Comparison of ENCODE assay signal across 20 cellular contexts in the genomic region with DNA sequence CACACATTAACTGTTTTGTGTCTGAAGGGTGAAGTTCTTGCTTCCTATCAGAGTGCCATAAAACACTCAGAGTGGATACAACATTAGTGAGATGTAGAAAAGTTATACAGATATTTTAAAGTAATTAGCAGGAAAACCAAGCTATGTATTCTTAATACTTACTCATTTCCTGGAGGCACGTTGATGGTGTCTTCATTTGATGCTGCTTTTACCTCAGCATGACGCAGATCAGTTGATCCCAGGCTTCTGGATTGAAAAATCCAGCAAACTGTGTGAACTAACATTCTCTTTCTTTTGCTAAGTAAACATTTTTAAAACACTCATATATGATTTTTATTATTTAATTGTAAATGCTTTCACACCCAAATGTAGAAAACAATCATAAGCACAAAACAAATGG.
DNase-seq lines count a peak whose midpoint lies in the region; ATAC-seq and TF ChIP-seq lines count a peak whose summit lies in the region.
"Had no signal": no experiment of that assay in that cellular context is flagged by ENCODE, and none has a peak within 500 bp of the region (broad histone marks: within the 10 kb centered on the region; RNA-seq: fewer than 3 reads in every experiment).

No MANE protein-coding gene starts in this region.

- peak overlapping the region in 2 of 3 experiments; percentile 16 to 47 for H3K27ac Mint-ChIP-seq in nephron
- H3K27ac Mint-ChIP-seq: CD8-positive, alpha-beta T cell; GM23338; HFFc6; IgD-negative memory B cell had no signal

- no peak overlapping the region for H3K4me3 Mint-ChIP-seq in nephron
- H3K4me3 Mint-ChIP-seq: CD8-positive, alpha-beta T cell; GM23338; HFFc6; IgD-negative memory B cell had no signal

- no peak for TF ChIP-seq CTCF in nephron (IDR thresholded peaks at IDR 0.05; ENCODE audit: unreplicated experiment in 3 of 3)
- TF ChIP-seq CTCF in mucosa of descending colon (IDR thresholded peaks at IDR 0.05): no peak

- H3K4me3 ChIP-seq in ACC112 (ENCODE audit: low read depth, low read length): no peak overlapping the region
- no peak overlapping the region for H3K4me3 ChIP-seq in mucosa of descending colon
- H3K4me3 ChIP-seq: A549; BLaER1 treated with 17β-estradiol and CSF1 and Interleukin-3, amounts not matched to agents 10 nM and 100 nM; GM23338 had no signal

- ATAC-seq in mucosa of descending colon (no peak), HG03521 (IDR thresholded peaks at IDR 0.05; ENCODE audit: unreplicated experiment) (no peak)
- ATAC-seq: A549; CD8-positive, alpha-beta T cell; GM23338; HCT116; HepG2 had no signal

- H3K27ac ChIP-seq in ACC112 (ENCODE audit: low read depth, low read length): no peak overlapping the region
- H3K27ac ChIP-seq: 22Rv1; A549; BLaER1 treated with 17β-estradiol and CSF1 and Interleukin-3, amounts not matched to agents 10 nM and 100 nM had no signal

- H3K27me3 ChIP-seq in ACC112 (ENCODE audit: insufficient read depth, low read length): no peaks in the 10 kb centered on the region
- H3K27me3 ChIP-seq: BLaER1 treated with 17β-estradiol and CSF1 and Interleukin-3, amounts not matched to agents 10 nM and 100 nM had no signal

- intact Hi-C loops in mucosa of descending colon (cut with DNase I, micrococcal nuclease): no loop called here

- H3K4me1 ChIP-seq in ACC112 (ENCODE audit: control insufficient read depth, insufficient read depth, low read length, unreplicated experiment) (no peaks in the 10 kb centered on the region), mucosa of descending colon (ENCODE audit: low read depth) (no peaks in the 10 kb centered on the region)
- H3K4me1 ChIP-seq: A549; BLaER1 treated with 17β-estradiol and CSF1 and Interleukin-3, amounts not matched to agents 10 nM and 100 nM had no signal

- no peaks in the 10 kb centered on the region for H3K36me3 Mint-ChIP-seq in nephron (ENCODE audit: low read depth)
- H3K36me3 Mint-ChIP-seq: CD8-positive, alpha-beta T cell; IgD-negative memory B cell had no signal

- peaks cover 19% of the 10 kb centered on the region for H3K4me1 Mint-ChIP-seq in nephron
- H3K4me1 Mint-ChIP-seq: GM23338, IgD-negative memory B cell had no signal

- H3K9me3 ChIP-seq in mucosa of descending colon: no peaks in the 10 kb centered on the region
- H3K9me3 ChIP-seq: A549; BLaER1 treated with 17β-estradiol and CSF1 and Interleukin-3, amounts not matched to agents 10 nM and 100 nM had no signal

- no peaks in the 10 kb centered on the region for H3K79me2 ChIP-seq in ACC112 (ENCODE audit: control insufficient read depth, insufficient read depth, low read length, unreplicated experiment)

- H3K9me3 Mint-ChIP-seq in nephron: no peaks in the 10 kb centered on the region
- H3K9me3 Mint-ChIP-seq: GM23338 had no signal

- H3K36me3 ChIP-seq in ACC112 (ENCODE audit: insufficient read depth, low read length) (no peaks in the 10 kb centered on the region), mucosa of descending colon (ENCODE audit: low read depth) (no peaks in the 10 kb centered on the region)
- H3K36me3 ChIP-seq: BLaER1 treated with 17β-estradiol and CSF1 and Interleukin-3, amounts not matched to agents 10 nM and 100 nM had no signal

- DNase-seq in M059J (ENCODE audit: low read depth) (peak; percentile 4), fibroblast of gingiva (ENCODE audit: low read depth) (peak; percentile 14), mucosa of descending colon (no peak)
- no peak for DNase-seq in activated CD4-positive, CD25-positive, alpha-beta regulatory T cell treated with anti-CD3 and anti-CD28 coated beads, Interleukin-2, amount 50 U/mL, for 72 hours
- DNase-seq: CD8-positive, alpha-beta T cell; COR-L47; DMS 273 treated with DMSO at 0.1 percent for 48 hours; GDM1; H7; HFFc6 had no signal

- no peaks in the 10 kb centered on the region for H3K27me3 Mint-ChIP-seq in nephron (ENCODE audit: low read depth)
- H3K27me3 Mint-ChIP-seq: IgD-negative memory B cell had no signal

- peak overlapping the region; percentile 22 for H2AFZ ChIP-seq in ACC112 (ENCODE audit: low read length, unreplicated experiment)
- H2AFZ ChIP-seq: GM23338 had no signal

Comparison
In these comparisons a context has a peak if more than half of its experiments do, and no peak if none do; other contexts are left out.
1. DNase-seq: peak in M059J (single experiment) and fibroblast of gingiva (single experiment); none in mucosa of descending colon (0 of 3) and activated CD4-positive, CD25-positive, alpha-beta regulatory T cell treated with anti-CD3 and anti-CD28 coated beads, Interleukin-2, amount 50 U/mL, for 72 hours (single experiment).